ENCODE assay signal across 8 cellular contexts in genomic region chr18:74310411-74310810, GRCh38. TPM values are rescaled to one million over a fixed set of nuclear protein-coding genes. Genes with fewer than 3 reads are reported as not detected.
DNase-seq lines count a peak whose midpoint lies in the region; ATAC-seq and TF ChIP-seq lines count a peak whose summit lies in the region.

No MANE protein-coding gene starts in this region.

- TF ChIP-seq POLR2A in Peyer's patch (IDR thresholded peaks at IDR 0.05) = no peak

- H3K27ac ChIP-seq in Peyer's patch (no peak overlapping the region), thoracic aorta (no peak overlapping the region)

- peak in 4 of 6 experiments; percentile 40 to 71 (median 68) for TF ChIP-seq CTCF in Peyer's patch (IDR thresholded peaks at IDR 0.05)
- peak; percentile 53 for TF ChIP-seq CTCF in fibroblast of the aortic adventitia (IDR thresholded peaks at IDR 0.05; ENCODE audit: insufficient read depth, low read length)
- TF ChIP-seq CTCF in thoracic aorta (IDR thresholded peaks at IDR 0.05) = peak; percentile 31

- peak; percentile 17 to 27 for DNase-seq in NOMO-1 (lab: John Stamatoyannopoulos, UW; ENCODE audit: unreplicated experiment in 2 of 2)
- no peak for DNase-seq in NOMO-1 treated with dmso at 0.1 percent for 144 hours (lab: John Stamatoyannopoulos, UW; ENCODE audit: unreplicated experiment)
- DNase-seq in Peyer's patch = peak in 1 of 3 donors; percentile 59
- peak; percentile 57 for DNase-seq in fibroblast of the aortic adventitia (ENCODE audit: low read depth)
- no peak for DNase-seq in thoracic aorta (ENCODE audit: low spot score)
- DNase-seq in HuH-7 (ENCODE audit: low spot score) = no peak

- no peaks in the 10 kb centered on the region for H3K27me3 ChIP-seq in Peyer's patch
- H3K27me3 ChIP-seq in thoracic aorta (replicated peaks; ENCODE audit: insufficient read depth) = no peaks in the 10 kb centered on the region

- H3K4me1 ChIP-seq in Peyer's patch (no peaks in the 10 kb centered on the region), thoracic aorta (ENCODE audit: control insufficient read depth in 1 of 2, low read depth in 2 of 2) (no peaks in the 10 kb centered on the region)

- ATAC-seq in HG02763 (IDR thresholded peaks at IDR 0.05; ENCODE audit: unreplicated experiment) (peak; percentile 77), thoracic aorta (ENCODE audit: insufficient number of reproducible peaks, low FRiP score, low read depth) (peak; percentile 36), GM18520 (IDR thresholded peaks at IDR 0.05; ENCODE audit: unreplicated experiment) (no peak)

- H3K9me3 ChIP-seq in Peyer's patch (no peaks in the 10 kb centered on the region), thoracic aorta (no peaks in the 10 kb centered on the region)

- no peak overlapping the region for H3K4me3 ChIP-seq in Peyer's patch
- no peak overlapping the region for H3K4me3 ChIP-seq in fibroblast of the aortic adventitia (ENCODE audit: low read depth, low read length)
- no peak overlapping the region for H3K4me3 ChIP-seq in thoracic aorta

- H3K36me3 ChIP-seq in Peyer's patch = no peaks in the 10 kb centered on the region
- no peaks in the 10 kb centered on the region for H3K36me3 ChIP-seq in thoracic aorta

RNA-seq across cellular contexts. Expression of gene C18orf63, which starts 5.2 kb away (rescaled TPM):
- not detected for total RNA-seq in Peyer's patch
- not detected in 2 replicates for total RNA-seq in fibroblast of the aortic adventitia (ENCODE audit: low replicate concordance)
- not detected for total RNA-seq in thoracic aorta

RNA-seq across cellular contexts. Expression of gene CYB5A, which starts 18.6 kb away (rescaled TPM):
- total RNA-seq in Peyer's patch = 100 to 1,000 TPM; 171 to 732 (median 331) TPM
- 38.8 and 89.2 TPM in 2 replicates for total RNA-seq in fibroblast of the aortic adventitia (ENCODE audit: low replicate concordance)
- total RNA-seq in thoracic aorta = 100 to 1,000 TPM in 1 of 2 donors, 10 to 100 TPM in 1; 57.0 to 121 TPM

Comparison
In these comparisons a context has a peak if more than half of its experiments do, and no peak if none do; other contexts are left out.
1. DNase-seq: peak in NOMO-1 (2 of 2) and fibroblast of the aortic adventitia (single experiment); none in NOMO-1 treated with dmso at 0.1 percent for 144 hours (single experiment), thoracic aorta (single experiment) and HuH-7 (single experiment).
2. Peak in every context shown above with its lines, with median percentiles within 50 percentile points of each other: CTCF ChIP-seq.